ENCODE assay signal across 1 cellular context in genomic region chr10:73840403-73841301, GRCh38.
TF ChIP-seq lines count a peak whose summit lies in the region.

No MANE protein-coding gene starts in this region.

TF ChIP-seq in HepG2, 621 proteins besides CTCF, POLR2A, EP300 and RAD21 (continued from another document and continues in another):
- TF ChIP-seq AHDC1 (CRISPR knock-in tag; IDR thresholded peaks at IDR 0.05; ENCODE audit: borderline replicate concordance) (peak; percentile 74; the same call in 1 of the 2 replicates), ZNF138 (CRISPR knock-in tag; IDR thresholded peaks at IDR 0.05; ENCODE audit: low read depth) (no peak), DPF2 (CRISPR knock-in tag; IDR thresholded peaks at IDR 0.05; ENCODE audit: borderline replicate concordance, low read depth) (peak; percentile 73; the same call in 1 of the 2 replicates), KDM1A (CRISPR knock-in tag; IDR thresholded peaks at IDR 0.05) (peak; percentile 74; the same call in 1 of the 2 replicates), ZNF10 (CRISPR knock-in tag; IDR thresholded peaks at IDR 0.05; ENCODE audit: borderline replicate concordance, low read depth) (no peak), FOXK1 (CRISPR knock-in tag; IDR thresholded peaks at IDR 0.05; ENCODE audit: borderline replicate concordance, low read depth) (peak; percentile 25; the same call in 1 of the 2 replicates), TEAD2 (CRISPR knock-in tag; IDR thresholded peaks at IDR 0.05) (no peak), E2F5 (CRISPR knock-in tag; conservative IDR thresholded peaks at IDR 0.05) (no peak), SMAD1 (CRISPR knock-in tag; IDR thresholded peaks at IDR 0.05; ENCODE audit: borderline replicate concordance, low read depth) (no peak), TAF1 (CRISPR knock-in tag; IDR thresholded peaks at IDR 0.05) (no peak; the same call in 1 of the 2 replicates), KLF11 (CRISPR knock-in tag; IDR thresholded peaks at IDR 0.05) (no peak), ZNF737 (CRISPR knock-in tag; IDR thresholded peaks at IDR 0.05; ENCODE audit: borderline replicate concordance) (no peak), ZNF549 (CRISPR knock-in tag; IDR thresholded peaks at IDR 0.05) (no peak), HDAC2 (CRISPR knock-in tag; IDR thresholded peaks at IDR 0.05) (peak; percentile 86), MZF1 (CRISPR knock-in tag; IDR thresholded peaks at IDR 0.05; ENCODE audit: borderline replicate concordance) (no peak), PHF5A (CRISPR knock-in tag; IDR thresholded peaks at IDR 0.05; ENCODE audit: low read depth, unreplicated experiment) (no peak), ZNF251 (CRISPR knock-in tag; IDR thresholded peaks at IDR 0.05) (no peak), PRMT3 (CRISPR knock-in tag; IDR thresholded peaks at IDR 0.05; ENCODE audit: borderline replicate concordance, low read depth) (no peak), NCOR1 (IDR thresholded peaks at IDR 0.05; ENCODE audit: borderline replicate concordance, low read length) (peak; percentile 93; the same call in 1 of the 2 replicates), ZNF850 (CRISPR knock-in tag; conservative IDR thresholded peaks at IDR 0.05) (no peak), ZNF788 (CRISPR knock-in tag; IDR thresholded peaks at IDR 0.05; ENCODE audit: borderline replicate concordance) (peak; percentile 77; the same call in 1 of the 2 replicates), RARA (CRISPR knock-in tag; IDR thresholded peaks at IDR 0.05) (peak; percentile 84), ZNF616 (CRISPR knock-in tag; IDR thresholded peaks at IDR 0.05; ENCODE audit: low read depth) (no peak), ZNF260 (CRISPR knock-in tag; IDR thresholded peaks at IDR 0.05; ENCODE audit: borderline replicate concordance, low read depth) (no peak), TCF7L2 (IDR thresholded peaks at IDR 0.05; ENCODE audit: low read depth, low read length) (no peak)
- TF ChIP-seq, protein P1, sequence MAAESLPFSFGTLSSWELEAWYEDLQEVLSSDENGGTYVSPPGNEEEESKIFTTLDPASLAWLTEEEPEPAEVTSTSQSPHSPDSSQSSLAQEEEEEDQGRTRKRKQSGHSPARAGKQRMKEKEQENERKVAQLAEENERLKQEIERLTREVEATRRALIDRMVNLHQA (CRISPR knock-in tag; IDR thresholded peaks at IDR 0.05): no peak
- TF ChIP-seq, protein P2, sequence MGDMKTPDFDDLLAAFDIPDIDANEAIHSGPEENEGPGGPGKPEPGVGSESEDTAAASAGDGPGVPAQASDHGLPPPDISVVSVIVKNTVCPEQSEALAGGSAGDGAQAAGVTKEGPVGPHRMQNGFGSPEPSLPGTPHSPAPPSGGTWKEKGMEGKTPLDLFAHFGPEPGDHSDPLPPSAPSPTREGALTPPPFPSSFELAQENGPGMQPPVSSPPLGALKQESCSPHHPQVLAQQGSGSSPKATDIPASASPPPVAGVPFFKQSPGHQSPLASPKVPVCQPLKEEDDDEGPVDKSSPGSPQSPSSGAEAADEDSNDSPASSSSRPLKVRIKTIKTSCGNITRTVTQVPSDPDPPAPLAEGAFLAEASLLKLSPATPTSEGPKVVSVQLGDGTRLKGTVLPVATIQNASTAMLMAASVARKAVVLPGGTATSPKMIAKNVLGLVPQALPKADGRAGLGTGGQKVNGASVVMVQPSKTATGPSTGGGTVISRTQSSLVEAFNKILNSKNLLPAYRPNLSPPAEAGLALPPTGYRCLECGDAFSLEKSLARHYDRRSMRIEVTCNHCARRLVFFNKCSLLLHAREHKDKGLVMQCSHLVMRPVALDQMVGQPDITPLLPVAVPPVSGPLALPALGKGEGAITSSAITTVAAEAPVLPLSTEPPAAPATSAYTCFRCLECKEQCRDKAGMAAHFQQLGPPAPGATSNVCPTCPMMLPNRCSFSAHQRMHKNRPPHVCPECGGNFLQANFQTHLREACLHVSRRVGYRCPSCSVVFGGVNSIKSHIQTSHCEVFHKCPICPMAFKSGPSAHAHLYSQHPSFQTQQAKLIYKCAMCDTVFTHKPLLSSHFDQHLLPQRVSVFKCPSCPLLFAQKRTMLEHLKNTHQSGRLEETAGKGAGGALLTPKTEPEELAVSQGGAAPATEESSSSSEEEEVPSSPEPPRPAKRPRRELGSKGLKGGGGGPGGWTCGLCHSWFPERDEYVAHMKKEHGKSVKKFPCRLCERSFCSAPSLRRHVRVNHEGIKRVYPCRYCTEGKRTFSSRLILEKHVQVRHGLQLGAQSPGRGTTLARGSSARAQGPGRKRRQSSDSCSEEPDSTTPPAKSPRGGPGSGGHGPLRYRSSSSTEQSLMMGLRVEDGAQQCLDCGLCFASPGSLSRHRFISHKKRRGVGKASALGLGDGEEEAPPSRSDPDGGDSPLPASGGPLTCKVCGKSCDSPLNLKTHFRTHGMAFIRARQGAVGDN (CRISPR knock-in tag; IDR thresholded peaks at IDR 0.05): peak; percentile 83
- TF ChIP-seq, protein P3, sequence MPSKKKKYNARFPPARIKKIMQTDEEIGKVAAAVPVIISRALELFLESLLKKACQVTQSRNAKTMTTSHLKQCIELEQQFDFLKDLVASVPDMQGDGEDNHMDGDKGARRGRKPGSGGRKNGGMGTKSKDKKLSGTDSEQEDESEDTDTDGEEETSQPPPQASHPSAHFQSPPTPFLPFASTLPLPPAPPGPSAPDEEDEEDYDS (CRISPR knock-in tag; IDR thresholded peaks at IDR 0.05): peak; percentile 92
- TF ChIP-seq, protein P4, sequence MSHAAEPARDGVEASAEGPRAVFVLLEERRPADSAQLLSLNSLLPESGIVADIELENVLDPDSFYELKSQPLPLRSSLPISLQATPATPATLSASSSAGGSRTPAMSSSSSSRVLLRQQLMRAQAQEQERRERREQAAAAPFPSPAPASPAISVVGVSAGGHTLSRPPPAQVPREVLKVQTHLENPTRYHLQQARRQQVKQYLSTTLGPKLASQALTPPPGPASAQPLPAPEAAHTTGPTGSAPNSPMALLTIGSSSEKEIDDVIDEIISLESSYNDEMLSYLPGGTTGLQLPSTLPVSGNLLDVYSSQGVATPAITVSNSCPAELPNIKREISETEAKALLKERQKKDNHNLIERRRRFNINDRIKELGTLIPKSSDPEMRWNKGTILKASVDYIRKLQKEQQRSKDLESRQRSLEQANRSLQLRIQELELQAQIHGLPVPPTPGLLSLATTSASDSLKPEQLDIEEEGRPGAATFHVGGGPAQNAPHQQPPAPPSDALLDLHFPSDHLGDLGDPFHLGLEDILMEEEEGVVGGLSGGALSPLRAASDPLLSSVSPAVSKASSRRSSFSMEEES (CRISPR knock-in tag; IDR thresholded peaks at IDR 0.05): 0 out of 2 replicates have a peak, but pooled peaks have one; percentile 24
- TF ChIP-seq, protein P5, sequence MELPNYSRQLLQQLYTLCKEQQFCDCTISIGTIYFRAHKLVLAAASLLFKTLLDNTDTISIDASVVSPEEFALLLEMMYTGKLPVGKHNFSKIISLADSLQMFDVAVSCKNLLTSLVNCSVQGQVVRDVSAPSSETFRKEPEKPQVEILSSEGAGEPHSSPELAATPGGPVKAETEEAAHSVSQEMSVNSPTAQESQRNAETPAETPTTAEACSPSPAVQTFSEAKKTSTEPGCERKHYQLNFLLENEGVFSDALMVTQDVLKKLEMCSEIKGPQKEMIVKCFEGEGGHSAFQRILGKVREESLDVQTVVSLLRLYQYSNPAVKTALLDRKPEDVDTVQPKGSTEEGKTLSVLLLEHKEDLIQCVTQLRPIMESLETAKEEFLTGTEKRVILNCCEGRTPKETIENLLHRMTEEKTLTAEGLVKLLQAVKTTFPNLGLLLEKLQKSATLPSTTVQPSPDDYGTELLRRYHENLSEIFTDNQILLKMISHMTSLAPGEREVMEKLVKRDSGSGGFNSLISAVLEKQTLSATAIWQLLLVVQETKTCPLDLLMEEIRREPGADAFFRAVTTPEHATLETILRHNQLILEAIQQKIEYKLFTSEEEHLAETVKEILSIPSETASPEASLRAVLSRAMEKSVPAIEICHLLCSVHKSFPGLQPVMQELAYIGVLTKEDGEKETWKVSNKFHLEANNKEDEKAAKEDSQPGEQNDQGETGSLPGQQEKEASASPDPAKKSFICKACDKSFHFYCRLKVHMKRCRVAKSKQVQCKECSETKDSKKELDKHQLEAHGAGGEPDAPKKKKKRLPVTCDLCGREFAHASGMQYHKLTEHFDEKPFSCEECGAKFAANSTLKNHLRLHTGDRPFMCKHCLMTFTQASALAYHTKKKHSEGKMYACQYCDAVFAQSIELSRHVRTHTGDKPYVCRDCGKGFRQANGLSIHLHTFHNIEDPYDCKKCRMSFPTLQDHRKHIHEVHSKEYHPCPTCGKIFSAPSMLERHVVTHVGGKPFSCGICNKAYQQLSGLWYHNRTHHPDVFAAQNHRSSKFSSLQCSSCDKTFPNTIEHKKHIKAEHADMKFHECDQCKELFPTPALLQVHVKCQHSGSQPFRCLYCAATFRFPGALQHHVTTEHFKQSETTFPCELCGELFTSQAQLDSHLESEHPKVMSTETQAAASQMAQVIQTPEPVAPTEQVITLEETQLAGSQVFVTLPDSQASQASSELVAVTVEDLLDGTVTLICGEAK (IDR thresholded peaks at IDR 0.05): no peak
- TF ChIP-seq, protein P5 (CRISPR knock-in tag; IDR thresholded peaks at IDR 0.05): no peak; the same call in 1 of the 2 replicates
- TF ChIP-seq, protein P6, sequence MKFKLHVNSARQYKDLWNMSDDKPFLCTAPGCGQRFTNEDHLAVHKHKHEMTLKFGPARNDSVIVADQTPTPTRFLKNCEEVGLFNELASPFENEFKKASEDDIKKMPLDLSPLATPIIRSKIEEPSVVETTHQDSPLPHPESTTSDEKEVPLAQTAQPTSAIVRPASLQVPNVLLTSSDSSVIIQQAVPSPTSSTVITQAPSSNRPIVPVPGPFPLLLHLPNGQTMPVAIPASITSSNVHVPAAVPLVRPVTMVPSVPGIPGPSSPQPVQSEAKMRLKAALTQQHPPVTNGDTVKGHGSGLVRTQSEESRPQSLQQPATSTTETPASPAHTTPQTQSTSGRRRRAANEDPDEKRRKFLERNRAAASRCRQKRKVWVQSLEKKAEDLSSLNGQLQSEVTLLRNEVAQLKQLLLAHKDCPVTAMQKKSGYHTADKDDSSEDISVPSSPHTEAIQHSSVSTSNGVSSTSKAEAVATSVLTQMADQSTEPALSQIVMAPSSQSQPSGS (CRISPR knock-in tag; IDR thresholded peaks at IDR 0.05): peak; percentile 61; the same call in 1 of the 2 replicates
